19 cellular contexts compared by ENCODE assay signal in the genomic region with DNA sequence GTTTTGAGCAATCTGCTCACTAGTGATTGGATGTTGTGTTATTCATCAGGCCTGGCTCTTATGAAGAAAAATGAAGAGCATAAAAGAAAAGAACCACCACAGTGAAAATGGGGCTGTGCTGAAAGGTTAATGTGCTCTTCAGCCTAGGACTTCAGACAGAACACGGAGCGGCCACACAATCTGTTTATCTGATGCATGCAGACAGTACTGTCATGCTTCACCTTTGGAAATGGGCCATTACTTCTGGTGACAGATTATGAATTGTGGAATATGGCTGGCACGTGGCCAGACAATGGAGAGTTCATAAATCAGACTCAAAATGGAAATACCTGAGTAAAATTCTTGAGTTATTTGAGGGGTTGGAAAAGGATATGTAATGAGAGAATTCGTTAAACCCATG.
"Had no signal": no experiment of that assay in that cellular context is flagged by ENCODE, and none has a peak within 500 bp of the region (broad histone marks: within the 10 kb centered on the region; RNA-seq: fewer than 3 reads in every experiment).

No MANE protein-coding gene starts in this region.

- DNase-seq: activated CD8-positive, alpha-beta memory T cell treated with anti-CD3 and anti-CD28 coated beads for 24 hours; activated CD8-positive, alpha-beta memory T cell treated with anti-CD3 and anti-CD28 coated beads, Interleukin-2, amount 50 U/mL, for 4 hours; activated naive CD4-positive, alpha-beta T cell; activated T-cell treated with anti-CD3 and anti-CD28 coated beads, Interleukin-2, amount 50 U/mL, for 24 hours; central memory CD4-positive, alpha-beta T cell; head of caudate nucleus; hypothalamus; left ventricle myocardium inferior; naive thymus-derived CD8-positive, alpha-beta T cell; stimulated activated CD4-positive, alpha-beta T cell treated with anti-CD3 and anti-CD28 coated beads, Interleukin-2, amount 100 ng/mL, for 48 hours; stimulated activated CD8-positive, alpha-beta memory T cell treated with anti-CD3 and anti-CD28 coated beads, Interleukin-4, amount 100 ng/mL, for 48 hours; stimulated activated naive CD4-positive, alpha-beta T cell treated with Interleukin-2 at 50 U/mL for 16 hours; T-helper 9 cell had no signal

- ATAC-seq: activated T-helper 17 cell treated with anti-CD3 and anti-CD28 coated beads, Interleukin-2, amount 50 U/mL, for 72 hours; gastroesophageal sphincter; naive thymus-derived CD8-positive, alpha-beta T cell had no signal

- H3K36me3 ChIP-seq: gastroesophageal sphincter, left ventricle myocardium inferior, prostate gland, thoracic aorta had no signal

- H3K27ac ChIP-seq: coronary artery, epithelial cell of prostate, gastroesophageal sphincter, left ventricle myocardium inferior, prostate gland, thoracic aorta had no signal

- H3K4me3 ChIP-seq: coronary artery, gastroesophageal sphincter, left ventricle myocardium inferior, prostate gland, thoracic aorta had no signal

- H3K27me3 ChIP-seq: gastroesophageal sphincter had no signal

- H3K4me1 ChIP-seq: gastroesophageal sphincter, left ventricle myocardium inferior, prostate gland had no signal

- H3K9me3 ChIP-seq: prostate gland had no signal
